10 cellular contexts compared by ENCODE assay signal in the genomic region with DNA sequence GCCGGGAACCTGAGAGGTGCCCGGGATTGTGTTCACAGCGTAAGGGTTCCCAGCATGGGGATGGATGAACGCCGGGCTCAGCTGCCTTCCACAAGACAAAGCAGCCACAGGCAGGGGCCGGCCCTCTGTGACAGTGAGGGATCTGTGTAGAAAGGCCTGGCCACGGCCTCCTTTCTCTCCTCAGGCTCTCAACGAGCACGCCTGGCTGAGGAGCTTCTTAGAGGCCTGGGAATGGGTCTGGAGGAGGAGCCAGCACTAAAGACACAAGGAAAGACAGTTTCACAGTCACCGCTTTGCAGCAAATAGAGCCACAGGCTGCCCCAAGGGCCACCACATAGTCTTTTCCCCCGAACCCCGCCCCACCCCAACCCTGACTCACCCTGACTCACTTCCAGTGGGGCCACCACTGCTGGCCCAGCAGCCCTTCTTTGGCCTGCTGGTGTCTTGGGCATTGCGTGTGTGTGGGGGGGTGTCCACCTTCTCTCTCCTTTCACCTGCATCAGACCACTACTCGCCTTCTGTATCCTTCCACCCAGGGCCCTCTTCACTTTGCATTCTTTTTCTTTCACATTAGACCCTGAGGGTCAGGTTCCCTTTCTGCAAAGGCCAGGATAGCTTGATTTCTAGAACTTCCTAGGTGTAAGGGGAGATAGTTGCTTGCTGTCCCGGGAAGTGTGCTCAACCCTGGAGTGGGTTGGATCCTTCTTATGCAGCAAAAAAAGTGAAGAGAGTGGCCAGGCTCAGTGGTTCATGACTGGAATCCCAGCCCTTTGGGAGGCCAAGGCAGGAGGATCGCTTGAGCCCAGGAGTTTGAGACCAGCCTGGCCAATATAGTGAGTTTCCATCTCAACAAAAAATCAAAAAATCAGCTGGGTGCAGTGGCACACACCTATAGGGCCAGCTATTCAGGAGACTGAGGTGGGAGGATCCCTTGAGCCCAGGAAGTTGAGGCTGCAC. TPM values are rescaled to one million over a fixed set of nuclear protein-coding genes. Genes with fewer than 3 reads are reported as not detected.
DNase-seq lines count a peak whose midpoint lies in the region; ATAC-seq lines count a peak whose summit lies in the region.
"Had no signal": no experiment of that assay in that cellular context is flagged by ENCODE, and none has a peak within 500 bp of the region (broad histone marks: within the 10 kb centered on the region; RNA-seq: fewer than 3 reads in every experiment).

No MANE protein-coding gene starts in this region.

- H4K8ac ChIP-seq in mesendoderm (ENCODE audit: low read depth, low read length), result no peak overlapping the region

- H4K5ac ChIP-seq in mesendoderm (ENCODE audit: low read length), result no peak overlapping the region

- H3K4me3 ChIP-seq in BLaER1, result no peak overlapping the region
- H3K4me3 ChIP-seq in mesendoderm (ENCODE audit: low read length), result no peak overlapping the region
- H3K4me3 ChIP-seq: pancreas had no signal

- no peaks in the 10 kb centered on the region for H3K79me1 ChIP-seq in mesendoderm (ENCODE audit: low read length)

- ATAC-seq in GM21576 (IDR thresholded peaks at IDR 0.05; ENCODE audit: unreplicated experiment), result no peak
- no peak for ATAC-seq in stimulated activated memory B cell treated with anti-CD40 and anti-IgM and Interleukin-4, amounts not matched to agents 10 μg/mL and 1 μg/mL and 100 μg/mL, for 72 hours

- H3K27ac ChIP-seq in BLaER1 (no peak overlapping the region), mesendoderm (ENCODE audit: low read depth, low read length) (no peak overlapping the region)
- H3K27ac ChIP-seq: pancreas had no signal

- H3K56ac ChIP-seq in mesendoderm (ENCODE audit: low read length), result no peak overlapping the region

- peaks cover 18% of the 10 kb centered on the region for H3K4me1 Mint-ChIP-seq in stimulated activated memory B cell treated with anti-CD40 and anti-IgM and Interleukin-4, amounts not matched to agents 10 μg/mL and 1 μg/mL and 100 μg/mL, for 72 hours

- H3K27ac Mint-ChIP-seq in stimulated activated memory B cell treated with anti-CD40 and anti-IgM and Interleukin-4, amounts not matched to agents 10 μg/mL and 1 μg/mL and 100 μg/mL, for 72 hours, result no peak overlapping the region

- no peaks in the 10 kb centered on the region for H3K36me3 Mint-ChIP-seq in stimulated activated memory B cell treated with anti-CD40 and anti-IgM and Interleukin-4, amounts not matched to agents 10 μg/mL and 1 μg/mL and 100 μg/mL, for 72 hours

- H3K9me3 ChIP-seq in BLaER1, result no peaks in the 10 kb centered on the region
- H3K9me3 ChIP-seq: pancreas had no signal

- H4K20me1 ChIP-seq in BLaER1, result no peaks in the 10 kb centered on the region

- WGBS in mesendoderm (ENCODE audit: extremely low coverage, insufficient coverage, low lambda C conversion rate), result no CpG with 5 or more reads among the region's 16 CpGs

- H3K27me3 ChIP-seq in BLaER1 (no peaks in the 10 kb centered on the region), mesendoderm (ENCODE audit: insufficient read depth, low read length, poor library complexity) (no peaks in the 10 kb centered on the region)
- H3K27me3 ChIP-seq: pancreas had no signal

- H3K18ac ChIP-seq in mesendoderm (ENCODE audit: low read length), result no peak overlapping the region

- H3K4me3 Mint-ChIP-seq in stimulated activated memory B cell treated with anti-CD40 and anti-IgM and Interleukin-4, amounts not matched to agents 10 μg/mL and 1 μg/mL and 100 μg/mL, for 72 hours, result no peak overlapping the region

- H2BK120ac ChIP-seq in mesendoderm (ENCODE audit: low read depth, low read length), result no peak overlapping the region

- H3K4me2 ChIP-seq in BLaER1 (peak overlapping the region; percentile 75), mesendoderm (ENCODE audit: low read length) (no peak overlapping the region)

- H3K4ac ChIP-seq in mesendoderm (ENCODE audit: low read depth, low read length), result no peak overlapping the region

- H3K9me3 Mint-ChIP-seq in stimulated activated memory B cell treated with anti-CD40 and anti-IgM and Interleukin-4, amounts not matched to agents 10 μg/mL and 1 μg/mL and 100 μg/mL, for 72 hours, result no peaks in the 10 kb centered on the region

- no peak overlapping the region for H2BK5ac ChIP-seq in mesendoderm (ENCODE audit: low read length)

- no peak overlapping the region for H2AK5ac ChIP-seq in mesendoderm (ENCODE audit: low read length)

- H3K4me1 ChIP-seq in BLaER1 (peaks cover 55% of the 10 kb centered on the region), mesendoderm (ENCODE audit: control insufficient read depth, low read depth, low read length) (no peaks in the 10 kb centered on the region)

- H3K23ac ChIP-seq in mesendoderm (ENCODE audit: low read length), result no peak overlapping the region

- DNase-seq in LoVo (ENCODE audit: low spot score) (peak; percentile 79), amniotic stem cell (lab: John Stamatoyannopoulos, UW) (peak; percentile 23), mesendoderm (peak; percentile 24), NAMALWA (ENCODE audit: low spot score) (no peak), DMS 273 treated with DMSO at 0.1 percent for 48 hours (lab: John Stamatoyannopoulos, UW) (no peak)
- DNase-seq: NCI-H2029 treated with DMSO at 0.1 percent for 48 hours had no signal

- H3K9ac ChIP-seq in BLaER1 (peak overlapping the region; percentile 32; the same call in 1 of the 2 replicates), mesendoderm (ENCODE audit: low read length) (no peak overlapping the region)

- H3K79me2 ChIP-seq in mesendoderm (ENCODE audit: control insufficient read depth, insufficient read depth, low read length), result no peaks in the 10 kb centered on the region

- no peaks in the 10 kb centered on the region for H3K36me3 ChIP-seq in BLaER1
- no peaks in the 10 kb centered on the region for H3K36me3 ChIP-seq in mesendoderm (ENCODE audit: control insufficient read depth, insufficient read depth, low read length)
- H3K36me3 ChIP-seq: pancreas had no signal

- H3K27me3 Mint-ChIP-seq in stimulated activated memory B cell treated with anti-CD40 and anti-IgM and Interleukin-4, amounts not matched to agents 10 μg/mL and 1 μg/mL and 100 μg/mL, for 72 hours, result peaks cover 10% of the 10 kb centered on the region

- H2BK15ac ChIP-seq in mesendoderm (replicated peaks; ENCODE audit: low read depth), result no peak overlapping the region

RNA-seq across cellular contexts. Expression of gene HPCAL1, which starts 19.3 kb away (rescaled TPM):
- polyA plus RNA-seq in mesendoderm (2013, experiment 1 of 2), result 9.2 TPM
- polyA plus RNA-seq in mesendoderm (2013, experiment 2 of 2), result 8.8 TPM

Comparison
In these comparisons a context has a peak if more than half of its experiments do, and no peak if none do; other contexts are left out.
1. DNase-seq: peak in LoVo (single experiment), amniotic stem cell (single experiment) and mesendoderm (single experiment); none in NAMALWA (single experiment) and DMS 273 treated with DMSO at 0.1 percent for 48 hours (single experiment).